In the genomic region with DNA sequence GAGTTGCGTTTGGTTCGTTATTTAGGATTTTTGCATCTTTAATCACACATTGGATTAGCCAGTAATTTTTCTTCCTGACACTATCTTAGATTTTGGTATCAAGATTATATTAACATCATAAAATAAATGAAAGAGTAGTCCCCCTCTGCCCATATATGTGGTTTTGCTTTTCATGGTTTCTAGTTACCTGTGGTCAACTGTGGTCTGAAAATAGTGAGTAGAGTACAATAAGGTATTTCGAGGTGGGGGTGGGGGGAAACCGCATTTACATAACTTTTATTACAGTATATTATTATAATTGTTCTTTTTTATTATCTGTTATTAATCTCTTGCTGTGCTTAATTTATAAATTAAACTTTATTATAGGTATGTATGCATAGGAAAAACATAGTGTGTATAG, we compare ENCODE assay signal across 25 cellular contexts.
DNase-seq lines count a peak whose midpoint lies in the region; ATAC-seq, FAIRE-seq and TF ChIP-seq lines count a peak whose summit lies in the region.
"Had no signal": no experiment of that assay in that cellular context is flagged by ENCODE, and none has a peak within 500 bp of the region (broad histone marks: within the 10 kb centered on the region; RNA-seq: fewer than 3 reads in every experiment).

No MANE protein-coding gene starts in this region.

- TF ChIP-seq POLR2A in GM12878 (IDR thresholded peaks at IDR 0.05; ENCODE audit: low read depth, low read length) = no peak

- 80% methylated on average over 4 of the region's 4 CpGs for WGBS in GM12878 (ENCODE audit: insufficient coverage, insufficient replicate concordance, low lambda C conversion rate, missing lambda C conversion rate)

- H3K27ac ChIP-seq in MM.1S (ENCODE audit: low read length) (no peak overlapping the region), SU-DHL-6 (ENCODE audit: low read depth, low read length) (no peak overlapping the region), GM12878 (ENCODE audit: control insufficient read depth, insufficient read depth) (no peak overlapping the region)
- H3K27ac ChIP-seq: BLaER1 had no signal

- in situ Hi-C loops in GM12878 (cut with MboI) = loop anchor here (10.0 kb wide), 1 partner anchor 428 kb away; a partner anchor contains a TSS

- FAIRE-seq in GM12878 (lab: Jason Lieb, UNC) = no peak
- FAIRE-seq: A204.1, GM12891, GM18507 had no signal

- no peaks in the 10 kb centered on the region for H3K27me3 ChIP-seq in MM.1S (replicated peaks; ENCODE audit: insufficient read depth, low read length)
- H3K27me3 ChIP-seq in SU-DHL-6 (ENCODE audit: low read length) = no peaks in the 10 kb centered on the region
- no peaks in the 10 kb centered on the region for H3K27me3 ChIP-seq in GM12878 (replicated peaks in 1 of 2; ENCODE audit: control insufficient read depth in 2 of 2, insufficient read depth in 2 of 2, low read length in 1 of 2)
- H3K27me3 ChIP-seq: BE2C, BLaER1 had no signal

- H3K4me1 ChIP-seq in MM.1S (ENCODE audit: low read length) (peaks cover 12% of the 10 kb centered on the region), GM12878 (ENCODE audit: control insufficient read depth, insufficient read depth, low read length) (no peaks in the 10 kb centered on the region)
- H3K4me1 ChIP-seq: BE2C had no signal

- H3F3A ChIP-seq in MM.1S (ENCODE audit: insufficient read depth, low read length) = no peaks in the 10 kb centered on the region
- H3F3A ChIP-seq in SU-DHL-6 (ENCODE audit: insufficient read depth) = peaks cover 22% of the 10 kb centered on the region; the same call in 1 of the 2 replicates

- POLR2A ChIA-PET in GM12878 (lab: Charles Lee) = no interaction called here

- TF ChIP-seq RAD21 in GM12878 (IDR thresholded peaks at IDR 0.05; ENCODE audit: insufficient read depth, low read depth, low read length) = no peak

- no TSS peak for BruUV-seq in GM12878 (replicated peaks; lab: Mats Ljungman, UMichigan)

- H3K4me2 ChIP-seq in MM.1S (ENCODE audit: low read depth, low read length) (no peak overlapping the region), SU-DHL-6 (ENCODE audit: low read depth, low read length, poor library complexity, severe bottlenecking) (peak overlapping the region; percentile 23), GM12878 (ENCODE audit: control insufficient read depth, insufficient read depth) (no peak overlapping the region)
- H3K4me2 ChIP-seq: BLaER1 had no signal

- intact Hi-C loops in GM12878 (cut with micrococcal nuclease; ENCODE audit: unreplicated experiment) = no loop called here

- SMC1A ChIA-PET in GM12878 (lab: Charles Lee; ENCODE audit: uncharacterized antibody, unreplicated experiment) = no interaction called here

- DNase-seq in MM.1S (peak; percentile 50), GM12878 (ENCODE audit: low read depth, low spot score) (no peak)
- DNase-seq: 8988T; ACHN; BE2C; C1 segment of cervical spinal cord; CD4-positive, alpha-beta memory T cell; CD4-positive, CD25-positive, alpha-beta regulatory T cell; CD8-positive, alpha-beta memory T cell; COR-L47; DMS 273 treated with DMSO at 0.1 percent for 48 hours; DMS153; DMS53; DMS79; DND-41; EL; GDM1 had no signal

- ATAC-seq in GM12878 (no peak), HG03097 (IDR thresholded peaks at IDR 0.05; ENCODE audit: low FRiP score, unreplicated experiment) (no peak), HG03457 (IDR thresholded peaks at IDR 0.05; ENCODE audit: unreplicated experiment) (no peak), GM18502 (IDR thresholded peaks at IDR 0.05; ENCODE audit: poor library complexity, unreplicated experiment) (no peak)

- H3K4me3 ChIP-seq in MM.1S (ENCODE audit: low read length) = no peak overlapping the region
- H3K4me3 ChIP-seq in SU-DHL-6 (ENCODE audit: insufficient read depth, low read length, poor library complexity, severe bottlenecking) = no peak overlapping the region
- H3K4me3 ChIP-seq in GM12878 = no peak overlapping the region
- H3K4me3 ChIP-seq: BLaER1 had no signal

- CTCF ChIA-PET in GM12878 (lab: Yijun Ruan, JAX) = no interaction called here

- no peak for TF ChIP-seq CTCF in MM.1S (IDR thresholded peaks at IDR 0.05; ENCODE audit: low read length)
- TF ChIP-seq CTCF in SU-DHL-6 (IDR thresholded peaks at IDR 0.05; ENCODE audit: insufficient read depth, low read length, poor library complexity, severe bottlenecking) = no peak
- TF ChIP-seq CTCF in GM12878 (IDR thresholded peaks at IDR 0.05 in 2 of 3, conservative IDR thresholded peaks at IDR 0.05 in 1 of 3; ENCODE audit: control insufficient read depth in 2 of 3, extremely low read depth in 1 of 3, insufficient read depth in 1 of 3, low read depth in 3 of 3, low read length in 3 of 3) = no peak

- TF ChIP-seq EP300 in GM12878 (IDR thresholded peaks at IDR 0.05; ENCODE audit: borderline replicate concordance in 1 of 2, control insufficient read depth in 1 of 2, low read depth in 2 of 2, low read length in 2 of 2) = no peak

- H3K36me3 ChIP-seq in MM.1S (replicated peaks; ENCODE audit: insufficient read depth, low read length) = no peaks in the 10 kb centered on the region
- peaks cover 57% of the 10 kb centered on the region for H3K36me3 ChIP-seq in SU-DHL-6 (ENCODE audit: low read length)
- H3K36me3 ChIP-seq in GM12878 (ENCODE audit: control insufficient read depth in 2 of 2, insufficient read depth in 2 of 2, low read length in 1 of 2) = peaks cover 0 to 4% of the 10 kb centered on the region in 2 experiments; a peak in 1 of 4 replicates

- H2AFZ ChIP-seq in MM.1S (ENCODE audit: low read length) = no peak overlapping the region
- H2AFZ ChIP-seq in SU-DHL-6 (ENCODE audit: low read depth, low read length, severe bottlenecking) = no peak overlapping the region
- H2AFZ ChIP-seq in GM12878 (ENCODE audit: control insufficient read depth, low read depth, low read length) = no peak overlapping the region

- no peaks in the 10 kb centered on the region for H3K9me2 ChIP-seq in MM.1S (replicated peaks; ENCODE audit: insufficient read depth, low read length)
- H3K9me2 ChIP-seq in SU-DHL-6 (replicated peaks; ENCODE audit: insufficient read depth, low read length) = no peaks in the 10 kb centered on the region

- H4K20me1 ChIP-seq in MM.1S (ENCODE audit: insufficient read depth, low read length) = no peaks in the 10 kb centered on the region
- H4K20me1 ChIP-seq in SU-DHL-6 (ENCODE audit: low read depth, low read length) = 0 out of 2 replicates have a peak, but pooled peaks cover 12% of the 10 kb centered on the region
- no peaks in the 10 kb centered on the region for H4K20me1 ChIP-seq in GM12878 (ENCODE audit: control insufficient read depth, insufficient read depth)
- H4K20me1 ChIP-seq: BLaER1 had no signal

- H3K9ac ChIP-seq in MM.1S (ENCODE audit: low read length) = no peak overlapping the region
- H3K9ac ChIP-seq in SU-DHL-6 (ENCODE audit: low read length) = no peak overlapping the region
- no peak overlapping the region for H3K9ac ChIP-seq in GM12878 (ENCODE audit: control insufficient read depth, insufficient read depth, low read length)
- H3K9ac ChIP-seq: BLaER1 had no signal

- no peaks in the 10 kb centered on the region for H3K79me2 ChIP-seq in MM.1S (ENCODE audit: low read length)
- H3K79me2 ChIP-seq in SU-DHL-6 (ENCODE audit: insufficient read depth, low read length) = peaks cover 46% of the 10 kb centered on the region
- no peaks in the 10 kb centered on the region for H3K79me2 ChIP-seq in GM12878 (ENCODE audit: control insufficient read depth, insufficient read depth, low read length)

- H3K9me3 ChIP-seq in MM.1S (replicated peaks; ENCODE audit: insufficient read depth, low read length) = no peaks in the 10 kb centered on the region
- no peaks in the 10 kb centered on the region for H3K9me3 ChIP-seq in SU-DHL-6 (ENCODE audit: insufficient read depth, low read length)
- H3K9me3 ChIP-seq in GM12878 (replicated peaks; ENCODE audit: control insufficient read depth, insufficient read depth, low read length) = no peaks in the 10 kb centered on the region; the same call in 2 of the 3 replicates
- H3K9me3 ChIP-seq: BE2C, BLaER1 had no signal

- RAD21 ChIA-PET in GM12878 (lab: Charles Lee; ENCODE audit: unreplicated experiment) = no interaction called here

TF ChIP-seq in GM12878, 131 proteins besides CTCF, POLR2A, EP300 and RAD21:
- TF ChIP-seq RUNX3 (IDR thresholded peaks at IDR 0.05; ENCODE audit: low read length) (peak; percentile 73), ZNF622 (IDR thresholded peaks at IDR 0.05) (no peak)
TF ChIP-seq in GM12878: peak in this region for 1.
